ENCODE assay signal across 10 cellular contexts in genomic region chr21:36542312-36543101, GRCh38.
DNase-seq lines count a peak whose midpoint lies in the region; ATAC-seq and TF ChIP-seq lines count a peak whose summit lies in the region.
"Had no signal": no experiment of that assay in that cellular context is flagged by ENCODE, and none has a peak within 500 bp of the region (broad histone marks: within the 10 kb centered on the region; RNA-seq: fewer than 3 reads in every experiment).

No MANE protein-coding gene starts in this region.

- H3K4me3 ChIP-seq in fibroblast of pulmonary artery (replicated peaks; ENCODE audit: low read depth, low read length) = no peak overlapping the region

- ATAC-seq in GM19455 (IDR thresholded peaks at IDR 0.05; ENCODE audit: unreplicated experiment) = peak; percentile 72
- peak; percentile 49 for ATAC-seq in HG03196 (IDR thresholded peaks at IDR 0.05; ENCODE audit: unreplicated experiment)

- TF ChIP-seq CTCF in GM12874 (IDR thresholded peaks at IDR 0.05; ENCODE audit: insufficient read depth, low read depth, low read length) = peak; percentile 59
- TF ChIP-seq CTCF in fibroblast of pulmonary artery (IDR thresholded peaks at IDR 0.05; ENCODE audit: low read length, missing control alignments) = no peak

- DNase-seq in fibroblast of pulmonary artery (ENCODE audit: low read depth) (peak; percentile 9), A172 (ENCODE audit: low spot score) (no peak), NCI-H1105 (lab: John Stamatoyannopoulos, UW) (no peak), SHP77 treated with DMSO at 0.1 percent for 48 hours (lab: John Stamatoyannopoulos, UW) (no peak), KG1 (lab: John Stamatoyannopoulos, UW) (no peak)
- DNase-seq: activated gamma-delta T cell, NCI-H2227 treated with DMSO at 0.1 percent for 48 hours had no signal
